In the genomic region with DNA sequence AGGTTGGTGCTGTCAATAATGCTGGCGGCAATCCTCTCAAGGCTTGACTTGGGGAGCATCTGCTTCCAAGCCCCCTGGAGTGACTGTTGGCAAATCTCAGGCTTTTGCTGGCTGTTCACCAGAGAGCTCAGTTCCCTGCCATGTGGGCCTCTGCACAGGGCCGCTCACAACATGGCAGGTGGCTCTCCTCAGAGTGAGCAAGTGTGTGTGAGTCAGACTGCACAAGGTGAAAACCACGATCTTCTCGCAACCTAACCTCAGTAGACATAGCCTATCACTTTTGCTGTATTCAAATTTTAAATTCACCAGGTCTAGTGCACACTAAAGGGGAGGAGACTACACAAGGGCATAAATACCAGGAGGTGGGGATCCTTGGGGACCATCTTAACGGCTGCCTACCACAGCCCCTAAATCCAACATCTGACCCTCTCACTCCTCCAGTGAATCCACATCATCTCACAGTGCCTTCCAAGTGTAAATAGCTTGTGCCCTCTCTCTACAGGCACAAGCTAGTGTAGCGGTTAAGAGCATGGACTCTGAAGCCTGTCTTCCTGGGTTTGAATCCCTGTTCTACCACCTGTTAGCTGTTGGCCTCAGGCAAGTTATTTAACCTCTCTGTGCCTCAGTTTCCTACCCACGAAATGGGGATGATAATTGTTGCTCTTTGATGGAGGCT, we compare ENCODE assay signal across 1 cellular context.
TF ChIP-seq lines count a peak whose summit lies in the region.

No MANE protein-coding gene starts in this region.

TF ChIP-seq in GM12878, 131 proteins besides CTCF, POLR2A, EP300 and RAD21 (continued from another document and continues in another):
- TF ChIP-seq SKIL (IDR thresholded peaks at IDR 0.05; ENCODE audit: low read depth, poor library complexity, severe bottlenecking): peak; percentile 84
- no peak for TF ChIP-seq ASH2L (IDR thresholded peaks at IDR 0.05; ENCODE audit: borderline replicate concordance, low read depth)
- TF ChIP-seq, protein P1, sequence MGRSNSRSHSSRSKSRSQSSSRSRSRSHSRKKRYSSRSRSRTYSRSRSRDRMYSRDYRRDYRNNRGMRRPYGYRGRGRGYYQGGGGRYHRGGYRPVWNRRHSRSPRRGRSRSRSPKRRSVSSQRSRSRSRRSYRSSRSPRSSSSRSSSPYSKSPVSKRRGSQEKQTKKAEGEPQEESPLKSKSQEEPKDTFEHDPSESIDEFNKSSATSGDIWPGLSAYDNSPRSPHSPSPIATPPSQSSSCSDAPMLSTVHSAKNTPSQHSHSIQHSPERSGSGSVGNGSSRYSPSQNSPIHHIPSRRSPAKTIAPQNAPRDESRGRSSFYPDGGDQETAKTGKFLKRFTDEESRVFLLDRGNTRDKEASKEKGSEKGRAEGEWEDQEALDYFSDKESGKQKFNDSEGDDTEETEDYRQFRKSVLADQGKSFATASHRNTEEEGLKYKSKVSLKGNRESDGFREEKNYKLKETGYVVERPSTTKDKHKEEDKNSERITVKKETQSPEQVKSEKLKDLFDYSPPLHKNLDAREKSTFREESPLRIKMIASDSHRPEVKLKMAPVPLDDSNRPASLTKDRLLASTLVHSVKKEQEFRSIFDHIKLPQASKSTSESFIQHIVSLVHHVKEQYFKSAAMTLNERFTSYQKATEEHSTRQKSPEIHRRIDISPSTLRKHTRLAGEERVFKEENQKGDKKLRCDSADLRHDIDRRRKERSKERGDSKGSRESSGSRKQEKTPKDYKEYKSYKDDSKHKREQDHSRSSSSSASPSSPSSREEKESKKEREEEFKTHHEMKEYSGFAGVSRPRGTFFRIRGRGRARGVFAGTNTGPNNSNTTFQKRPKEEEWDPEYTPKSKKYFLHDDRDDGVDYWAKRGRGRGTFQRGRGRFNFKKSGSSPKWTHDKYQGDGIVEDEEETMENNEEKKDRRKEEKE (IDR thresholded peaks at IDR 0.05): no peak
- 0 out of 2 replicates have a peak, but pooled peaks have one; percentile 48 for TF ChIP-seq TCF3 (IDR thresholded peaks at IDR 0.05; ENCODE audit: borderline replicate concordance, insufficient read depth, low read depth, low read length)
- peak; percentile 38; the same call in 1 of the 2 replicates for TF ChIP-seq ZNF24 (IDR thresholded peaks at IDR 0.05)
- no peak for TF ChIP-seq FOXM1 (IDR thresholded peaks at IDR 0.05; ENCODE audit: low read depth, low read length)
- 0 out of 2 replicates have a peak, but pooled peaks have one; percentile 10 for TF ChIP-seq PAX5 (IDR thresholded peaks at IDR 0.05; ENCODE audit: borderline replicate concordance, low read depth, low read length)
- 0 out of 2 replicates have a peak, but pooled peaks have one; percentile 13 for TF ChIP-seq CHD2 (IDR thresholded peaks at IDR 0.05; ENCODE audit: borderline replicate concordance, low read depth, low read length)
- TF ChIP-seq RELA (IDR thresholded peaks at IDR 0.05; ENCODE audit: borderline replicate concordance, partially characterized antibody): no peak
- no peak for TF ChIP-seq ETV6 (conservative IDR thresholded peaks at IDR 0.05 in 1 of 2, IDR thresholded peaks at IDR 0.05 in 1 of 2; ENCODE audit: borderline replicate concordance in 1 of 2, low read depth in 1 of 2)
- TF ChIP-seq NR2C2 (IDR thresholded peaks at IDR 0.05; ENCODE audit: borderline replicate concordance, control insufficient read depth, insufficient read length, low read depth): no peak
- no peak for TF ChIP-seq ZNF622 (IDR thresholded peaks at IDR 0.05)
- TF ChIP-seq TBL1XR1 (IDR thresholded peaks at IDR 0.05; ENCODE audit: low read depth, low read length): no peak
- no peak for TF ChIP-seq PAX8 (IDR thresholded peaks at IDR 0.05)
- TF ChIP-seq CREB1 (IDR thresholded peaks at IDR 0.05; ENCODE audit: low read depth): no peak
- TF ChIP-seq EGR1 (IDR thresholded peaks at IDR 0.05; ENCODE audit: borderline replicate concordance in 1 of 2, low read depth in 2 of 2, low read length in 2 of 2): no peak
- no peak for TF ChIP-seq SUZ12 (IDR thresholded peaks at IDR 0.05; ENCODE audit: unreplicated experiment)
- peak; percentile 52; the same call in 1 of the 2 replicates for TF ChIP-seq DPF2 (IDR thresholded peaks at IDR 0.05)
- TF ChIP-seq NR2C1 (IDR thresholded peaks at IDR 0.05): no peak
- TF ChIP-seq CHD4 (IDR thresholded peaks at IDR 0.05): no peak
- peak; percentile 82; the same call in 1 of the 2 replicates for TF ChIP-seq MAX (IDR thresholded peaks at IDR 0.05; ENCODE audit: low read depth, low read length)
- no peak for TF ChIP-seq SUPT20H (IDR thresholded peaks at IDR 0.05; ENCODE audit: borderline replicate concordance, control insufficient read depth, low read depth, low read length)
- TF ChIP-seq MEF2B (IDR thresholded peaks at IDR 0.05; ENCODE audit: partially characterized antibody, poor library complexity, severe bottlenecking): peak; percentile 28
- no peak for TF ChIP-seq STAT1 (conservative IDR thresholded peaks at IDR 0.05)
- TF ChIP-seq, protein P2, sequence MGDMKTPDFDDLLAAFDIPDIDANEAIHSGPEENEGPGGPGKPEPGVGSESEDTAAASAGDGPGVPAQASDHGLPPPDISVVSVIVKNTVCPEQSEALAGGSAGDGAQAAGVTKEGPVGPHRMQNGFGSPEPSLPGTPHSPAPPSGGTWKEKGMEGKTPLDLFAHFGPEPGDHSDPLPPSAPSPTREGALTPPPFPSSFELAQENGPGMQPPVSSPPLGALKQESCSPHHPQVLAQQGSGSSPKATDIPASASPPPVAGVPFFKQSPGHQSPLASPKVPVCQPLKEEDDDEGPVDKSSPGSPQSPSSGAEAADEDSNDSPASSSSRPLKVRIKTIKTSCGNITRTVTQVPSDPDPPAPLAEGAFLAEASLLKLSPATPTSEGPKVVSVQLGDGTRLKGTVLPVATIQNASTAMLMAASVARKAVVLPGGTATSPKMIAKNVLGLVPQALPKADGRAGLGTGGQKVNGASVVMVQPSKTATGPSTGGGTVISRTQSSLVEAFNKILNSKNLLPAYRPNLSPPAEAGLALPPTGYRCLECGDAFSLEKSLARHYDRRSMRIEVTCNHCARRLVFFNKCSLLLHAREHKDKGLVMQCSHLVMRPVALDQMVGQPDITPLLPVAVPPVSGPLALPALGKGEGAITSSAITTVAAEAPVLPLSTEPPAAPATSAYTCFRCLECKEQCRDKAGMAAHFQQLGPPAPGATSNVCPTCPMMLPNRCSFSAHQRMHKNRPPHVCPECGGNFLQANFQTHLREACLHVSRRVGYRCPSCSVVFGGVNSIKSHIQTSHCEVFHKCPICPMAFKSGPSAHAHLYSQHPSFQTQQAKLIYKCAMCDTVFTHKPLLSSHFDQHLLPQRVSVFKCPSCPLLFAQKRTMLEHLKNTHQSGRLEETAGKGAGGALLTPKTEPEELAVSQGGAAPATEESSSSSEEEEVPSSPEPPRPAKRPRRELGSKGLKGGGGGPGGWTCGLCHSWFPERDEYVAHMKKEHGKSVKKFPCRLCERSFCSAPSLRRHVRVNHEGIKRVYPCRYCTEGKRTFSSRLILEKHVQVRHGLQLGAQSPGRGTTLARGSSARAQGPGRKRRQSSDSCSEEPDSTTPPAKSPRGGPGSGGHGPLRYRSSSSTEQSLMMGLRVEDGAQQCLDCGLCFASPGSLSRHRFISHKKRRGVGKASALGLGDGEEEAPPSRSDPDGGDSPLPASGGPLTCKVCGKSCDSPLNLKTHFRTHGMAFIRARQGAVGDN (IDR thresholded peaks at IDR 0.05): peak; percentile 99
- TF ChIP-seq RCOR1 (conservative IDR thresholded peaks at IDR 0.05; ENCODE audit: low read depth, low read length): 0 out of 2 replicates have a peak, but pooled peaks have one; percentile 41
- TF ChIP-seq SMC3 (IDR thresholded peaks at IDR 0.05; ENCODE audit: borderline replicate concordance, low read length): no peak
- TF ChIP-seq, protein P3, sequence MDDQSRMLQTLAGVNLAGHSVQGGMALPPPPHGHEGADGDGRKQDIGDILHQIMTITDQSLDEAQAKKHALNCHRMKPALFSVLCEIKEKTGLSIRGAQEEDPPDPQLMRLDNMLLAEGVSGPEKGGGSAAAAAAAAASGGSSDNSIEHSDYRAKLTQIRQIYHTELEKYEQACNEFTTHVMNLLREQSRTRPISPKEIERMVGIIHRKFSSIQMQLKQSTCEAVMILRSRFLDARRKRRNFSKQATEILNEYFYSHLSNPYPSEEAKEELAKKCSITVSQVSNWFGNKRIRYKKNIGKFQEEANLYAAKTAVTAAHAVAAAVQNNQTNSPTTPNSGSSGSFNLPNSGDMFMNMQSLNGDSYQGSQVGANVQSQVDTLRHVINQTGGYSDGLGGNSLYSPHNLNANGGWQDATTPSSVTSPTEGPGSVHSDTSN (IDR thresholded peaks at IDR 0.05; ENCODE audit: insufficient replicate concordance, low read depth, low read length): no peak
- TF ChIP-seq, protein P4, sequence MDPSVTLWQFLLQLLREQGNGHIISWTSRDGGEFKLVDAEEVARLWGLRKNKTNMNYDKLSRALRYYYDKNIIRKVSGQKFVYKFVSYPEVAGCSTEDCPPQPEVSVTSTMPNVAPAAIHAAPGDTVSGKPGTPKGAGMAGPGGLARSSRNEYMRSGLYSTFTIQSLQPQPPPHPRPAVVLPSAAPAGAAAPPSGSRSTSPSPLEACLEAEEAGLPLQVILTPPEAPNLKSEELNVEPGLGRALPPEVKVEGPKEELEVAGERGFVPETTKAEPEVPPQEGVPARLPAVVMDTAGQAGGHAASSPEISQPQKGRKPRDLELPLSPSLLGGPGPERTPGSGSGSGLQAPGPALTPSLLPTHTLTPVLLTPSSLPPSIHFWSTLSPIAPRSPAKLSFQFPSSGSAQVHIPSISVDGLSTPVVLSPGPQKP (IDR thresholded peaks at IDR 0.05; ENCODE audit: low read depth, low read length): no peak
- no peak for TF ChIP-seq BACH1 (IDR thresholded peaks at IDR 0.05; ENCODE audit: borderline replicate concordance)
- TF ChIP-seq BCL11A (IDR thresholded peaks at IDR 0.05; ENCODE audit: low read depth, low read length): no peak
- TF ChIP-seq IKZF1 (conservative IDR thresholded peaks at IDR 0.05): peak; percentile 29; the same call in 1 of the 2 replicates
- TF ChIP-seq EED (IDR thresholded peaks at IDR 0.05; ENCODE audit: low read depth): no peak
- TF ChIP-seq BCL3 (IDR thresholded peaks at IDR 0.05; ENCODE audit: borderline replicate concordance, insufficient read depth, low read depth, low read length, poor library complexity, severe bottlenecking): no peak
- no peak for TF ChIP-seq NRF1 (conservative IDR thresholded peaks at IDR 0.05; ENCODE audit: low read depth, low read length)
- peak; percentile 51; the same call in 1 of the 2 replicates for TF ChIP-seq MTA2 (IDR thresholded peaks at IDR 0.05; ENCODE audit: low read depth)
- no peak for TF ChIP-seq MYB (IDR thresholded peaks at IDR 0.05; ENCODE audit: borderline replicate concordance, low read depth, low read length)
- TF ChIP-seq ATF2 (IDR thresholded peaks at IDR 0.05; ENCODE audit: low read length): no peak
- TF ChIP-seq, protein P5, sequence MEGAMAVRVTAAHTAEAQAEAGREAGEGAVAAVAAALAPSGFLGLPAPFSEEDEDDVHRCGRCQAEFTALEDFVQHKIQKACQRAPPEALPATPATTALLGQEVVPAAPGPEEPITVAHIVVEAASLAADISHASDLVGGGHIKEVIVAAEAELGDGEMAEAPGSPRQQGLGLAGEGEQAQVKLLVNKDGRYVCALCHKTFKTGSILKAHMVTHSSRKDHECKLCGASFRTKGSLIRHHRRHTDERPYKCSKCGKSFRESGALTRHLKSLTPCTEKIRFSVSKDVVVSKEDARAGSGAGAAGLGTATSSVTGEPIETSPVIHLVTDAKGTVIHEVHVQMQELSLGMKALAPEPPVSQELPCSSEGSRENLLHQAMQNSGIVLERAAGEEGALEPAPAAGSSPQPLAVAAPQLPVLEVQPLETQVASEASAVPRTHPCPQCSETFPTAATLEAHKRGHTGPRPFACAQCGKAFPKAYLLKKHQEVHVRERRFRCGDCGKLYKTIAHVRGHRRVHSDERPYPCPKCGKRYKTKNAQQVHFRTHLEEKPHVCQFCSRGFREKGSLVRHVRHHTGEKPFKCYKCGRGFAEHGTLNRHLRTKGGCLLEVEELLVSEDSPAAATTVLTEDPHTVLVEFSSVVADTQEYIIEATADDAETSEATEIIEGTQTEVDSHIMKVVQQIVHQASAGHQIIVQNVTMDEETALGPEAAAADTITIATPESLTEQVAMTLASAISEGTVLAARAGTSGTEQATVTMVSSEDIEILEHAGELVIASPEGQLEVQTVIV (IDR thresholded peaks at IDR 0.05; ENCODE audit: borderline replicate concordance, partially characterized antibody): no peak
- no peak for TF ChIP-seq NFYA (IDR thresholded peaks at IDR 0.05; ENCODE audit: borderline replicate concordance, low read depth, low read length)
- TF ChIP-seq EZH2 (IDR thresholded peaks at IDR 0.05; ENCODE audit: borderline replicate concordance, control insufficient read depth, low read depth, low read length): no peak
